33 cellular contexts compared by ENCODE assay signal in genomic region chr9:15381491-15381890, GRCh38. TPM values are rescaled to one million over a fixed set of nuclear protein-coding genes. Genes with fewer than 3 reads are reported as not detected.
DNase-seq lines count a peak whose midpoint lies in the region; ATAC-seq, FAIRE-seq and TF ChIP-seq lines count a peak whose summit lies in the region.
"Had no signal": no experiment of that assay in that cellular context is flagged by ENCODE, and none has a peak within 500 bp of the region (broad histone marks: within the 10 kb centered on the region; RNA-seq: fewer than 3 reads in every experiment).

No MANE protein-coding gene starts in this region.

- H3K79me2 ChIP-seq in HepG2 (ENCODE audit: insufficient read depth, low read length) (no peaks in the 10 kb centered on the region), K562 (ENCODE audit: control insufficient read depth, insufficient read depth, low read length) (no peaks in the 10 kb centered on the region), trophoblast cell (ENCODE audit: control insufficient read depth, insufficient read depth, low read length, poor library complexity) (no peaks in the 10 kb centered on the region)

- H2BK120ac ChIP-seq in trophoblast cell (ENCODE audit: insufficient read depth, low read length, poor library complexity) = no peak overlapping the region

- H4K20me1 ChIP-seq in HepG2 (ENCODE audit: insufficient read depth, low read length) (no peaks in the 10 kb centered on the region), K562 (replicated peaks; ENCODE audit: control insufficient read depth, insufficient read depth, low read length) (no peaks in the 10 kb centered on the region)
- H4K20me1 ChIP-seq: BLaER1; BLaER1 treated with 17β-estradiol and CSF1 and Interleukin-3, amounts not matched to agents 10 nM and 100 nM had no signal

- FAIRE-seq in HepG2 (lab: Jason Lieb, UNC) (no peak), K562 (lab: Jason Lieb, UNC) (no peak)
- FAIRE-seq: A204.1, A549, D721Med had no signal

- no peak overlapping the region for H2AK5ac ChIP-seq in trophoblast cell (ENCODE audit: low read length)

- CTCF ChIA-PET in HepG2 (lab: Yijun Ruan, JAX; ENCODE audit: low intra/inter-chr PET ratio, low total read pairs) (no interaction called here), K562 (lab: Yijun Ruan, JAX; ENCODE audit: low intra/inter-chr PET ratio) (no interaction called here)

- H3K23ac ChIP-seq in trophoblast cell (ENCODE audit: low read length) = no peak overlapping the region

- no peak overlapping the region for H3K4me3 ChIP-seq in HepG2 (replicated peaks in 1 of 3; ENCODE audit: insufficient read depth in 1 of 3, low read depth in 2 of 3, low read length in 3 of 3)
- H3K4me3 ChIP-seq in right lobe of liver = no peak overlapping the region
- H3K4me3 ChIP-seq in K562 = no peak overlapping the region
- H3K4me3 ChIP-seq in trophoblast cell (ENCODE audit: low read depth, low read length) = no peak overlapping the region
- H3K4me3 ChIP-seq: A549; BLaER1; BLaER1 treated with 17β-estradiol and CSF1 and Interleukin-3, amounts not matched to agents 10 nM and 100 nM had no signal

- no peaks in the 10 kb centered on the region for H3K79me1 ChIP-seq in trophoblast cell (ENCODE audit: low read length)

- H3K4me1 ChIP-seq in HepG2 (ENCODE audit: insufficient read depth, low read length) (no peaks in the 10 kb centered on the region), right lobe of liver (no peaks in the 10 kb centered on the region), K562 (replicated peaks in 1 of 2; ENCODE audit: control insufficient read depth in 2 of 2, insufficient read depth in 2 of 2, low read length in 2 of 2) (peaks cover under 1 to 3% of the 10 kb centered on the region in 2 experiments; a peak in 3 of 5 replicates), trophoblast cell (ENCODE audit: control insufficient read depth in 1 of 2, insufficient read depth in 2 of 2, low read length in 2 of 2) (no peaks in the 10 kb centered on the region)
- H3K4me1 ChIP-seq: A549; BE2C; BLaER1; BLaER1 treated with 17β-estradiol and CSF1 and Interleukin-3, amounts not matched to agents 10 nM and 100 nM; Caco-2 had no signal

- H3K36me3 ChIP-seq in HepG2 (replicated peaks in 1 of 2; ENCODE audit: control insufficient read depth in 1 of 2, insufficient read depth in 2 of 2, low read length in 2 of 2) = no peaks in the 10 kb centered on the region
- no peaks in the 10 kb centered on the region for H3K36me3 ChIP-seq in right lobe of liver
- H3K36me3 ChIP-seq in K562 (ENCODE audit: control insufficient read depth, insufficient read depth, low read length) = no peaks in the 10 kb centered on the region
- H3K36me3 ChIP-seq in trophoblast cell (ENCODE audit: control insufficient read depth in 1 of 2, insufficient read depth in 2 of 2, low read length in 2 of 2) = no peaks in the 10 kb centered on the region
- H3K36me3 ChIP-seq: BE2C; BLaER1; BLaER1 treated with 17β-estradiol and CSF1 and Interleukin-3, amounts not matched to agents 10 nM and 100 nM had no signal

- no peaks in the 10 kb centered on the region for H3K9me1 ChIP-seq in K562 (ENCODE audit: control insufficient read depth, insufficient read depth, low read length)

- no peak overlapping the region for H3K14ac ChIP-seq in trophoblast cell (ENCODE audit: low read length)

- no peak overlapping the region for H3K18ac ChIP-seq in trophoblast cell (ENCODE audit: low read length)

- TF ChIP-seq POLR2A in HepG2 (IDR thresholded peaks at IDR 0.05; ENCODE audit: insufficient read depth in 1 of 2, low read depth in 2 of 2, low read length in 2 of 2) (no peak), right lobe of liver (IDR thresholded peaks at IDR 0.05) (no peak), K562 (conservative IDR thresholded peaks at IDR 0.05) (no peak)

- no peak for TF ChIP-seq CTCF in HepG2 (CRISPR knock-in tag; IDR thresholded peaks at IDR 0.05)
- TF ChIP-seq CTCF in right lobe of liver (IDR thresholded peaks at IDR 0.05) = no peak
- no peak for TF ChIP-seq CTCF in K562 (IDR thresholded peaks at IDR 0.05 in 2 of 3, conservative IDR thresholded peaks at IDR 0.05 in 1 of 3; ENCODE audit: insufficient read depth in 2 of 3, low read depth in 1 of 3, low read length in 3 of 3)

- TF ChIP-seq EP300 in HepG2 (IDR thresholded peaks at IDR 0.05; ENCODE audit: low read depth in 2 of 2, low read length in 2 of 2) (no peak), HepG2 (CRISPR knock-in tag; IDR thresholded peaks at IDR 0.05; ENCODE audit: borderline replicate concordance) (no peak), K562 (IDR thresholded peaks at IDR 0.05; ENCODE audit: low read length) (no peak)

- in situ Hi-C loops in HepG2 (cut with HindIII; ENCODE audit: extremely low pct_ligation_motif_present, low pct_unique_long_range_greater_than_20kb) = no loop called here
- in situ Hi-C loops in K562 (cut with MboI) = no loop called here

- H3K27me3 ChIP-seq in HepG2 (ENCODE audit: control insufficient read depth in 1 of 2, insufficient read depth in 2 of 2, low read length in 2 of 2) (no peaks in the 10 kb centered on the region), right lobe of liver (no peaks in the 10 kb centered on the region), K562 (ENCODE audit: control insufficient read depth in 2 of 2, insufficient read depth in 2 of 2, low read length in 2 of 2) (no peaks in the 10 kb centered on the region), trophoblast cell (ENCODE audit: insufficient read depth, low read length) (no peaks in the 10 kb centered on the region)
- H3K27me3 ChIP-seq: BE2C; BLaER1; BLaER1 treated with 17β-estradiol and CSF1 and Interleukin-3, amounts not matched to agents 10 nM and 100 nM had no signal

- POLR2A ChIA-PET in HepG2 (lab: Yijun Ruan, JAX) = no interaction called here
- POLR2A ChIA-PET in K562 (lab: Yijun Ruan, JAX) = no interaction called here

- no peak overlapping the region for H2BK12ac ChIP-seq in trophoblast cell (ENCODE audit: low read length)

- peak overlapping the region; percentile 43 for H4K12ac ChIP-seq in trophoblast cell (ENCODE audit: low read depth, low read length)

- no peak overlapping the region for H4K8ac ChIP-seq in trophoblast cell (ENCODE audit: low read depth, low read length)

- BruUV-seq in HepG2 (replicated peaks; lab: Mats Ljungman, UMichigan) = no TSS peak
- BruUV-seq in K562 (replicated peaks; lab: Mats Ljungman, UMichigan) = no TSS peak

- H2BK5ac ChIP-seq in trophoblast cell (ENCODE audit: low read depth, low read length, poor library complexity) = no peak overlapping the region

- ATAC-seq in HepG2 = no peak
- no peak for ATAC-seq in right lobe of liver
- ATAC-seq in K562 = no peak
- no peak for ATAC-seq in HG02885 (IDR thresholded peaks at IDR 0.05; ENCODE audit: poor library complexity, unreplicated experiment)
- ATAC-seq: A549; CD8-positive, alpha-beta T cell had no signal

- TF ChIP-seq RAD21 in HepG2 (CRISPR knock-in tag; IDR thresholded peaks at IDR 0.05) (no peak), K562 (CRISPR knock-in tag; conservative IDR thresholded peaks at IDR 0.05 in 1 of 2, IDR thresholded peaks at IDR 0.05 in 1 of 2) (no peak)

- DNase-seq in HepG2 (ENCODE audit: low spot score) (no peak), right lobe of liver (no peak), K562 (ENCODE audit: extremely low read depth in 1 of 4, low spot score in 3 of 4) (no peak), trophoblast cell (no peak), NOMO-1 treated with DMSO at 0.1 percent for 48 hours (lab: John Stamatoyannopoulos, UW; ENCODE audit: unreplicated experiment) (no peak)
- DNase-seq: 8988T; ACHN; AML-193; BE2C; C1 segment of cervical spinal cord; Caco-2; Calu3; CD4-positive, alpha-beta memory T cell; CD4-positive, alpha-beta T cell; CD4-positive, CD25-positive, alpha-beta regulatory T cell; CD8-positive, alpha-beta memory T cell; CD8-positive, alpha-beta T cell; COR-L47; DMS 273 treated with DMSO at 0.1 percent for 48 hours; DMS153; DMS53; DMS79; DMS79 treated with DMSO at 0.1 percent for 48 hours; DND-41; EL had no signal

- no peak overlapping the region for H3K9ac ChIP-seq in HepG2 (ENCODE audit: insufficient read depth, low read depth, low read length)
- no peak overlapping the region for H3K9ac ChIP-seq in K562 (ENCODE audit: insufficient read depth in 1 of 2, low read depth in 2 of 2, low read length in 2 of 2)
- H3K9ac ChIP-seq in trophoblast cell (ENCODE audit: low read length) = no peak overlapping the region
- H3K9ac ChIP-seq: BLaER1; BLaER1 treated with 17β-estradiol and CSF1 and Interleukin-3, amounts not matched to agents 10 nM and 100 nM had no signal

- no peak overlapping the region for H3K4ac ChIP-seq in trophoblast cell (ENCODE audit: low read depth, low read length)

- H4K91ac ChIP-seq in trophoblast cell (ENCODE audit: low read depth, low read length) = no peak overlapping the region

- 100% methylated on average over 1 of the region's 1 CpG for WGBS in HepG2 (ENCODE audit: low lambda C conversion rate)
- WGBS in right lobe of liver (ENCODE audit: insufficient coverage, low coverage, low lambda C conversion rate, missing lambda C conversion rate) = no CpG with 5 or more reads among the region's 1 CpG
- WGBS in K562 (ENCODE audit: insufficient coverage, low coverage, missing lambda C conversion rate) = 60% methylated on average over 1 of the region's 1 CpG
- no CpG with 5 or more reads among the region's 1 CpG for WGBS in trophoblast cell (ENCODE audit: extremely low coverage, insufficient coverage, insufficient read length)

- H3K4me2 ChIP-seq in HepG2 (ENCODE audit: low read depth, low read length) = no peak overlapping the region
- H3K4me2 ChIP-seq in K562 (ENCODE audit: insufficient read depth, low read length) = no peak overlapping the region
- H3K4me2 ChIP-seq in trophoblast cell (ENCODE audit: low read length) = no peak overlapping the region
- H3K4me2 ChIP-seq: A549; BLaER1; BLaER1 treated with 17β-estradiol and CSF1 and Interleukin-3, amounts not matched to agents 10 nM and 100 nM had no signal

- H3K9me3 ChIP-seq in HepG2 (ENCODE audit: low read length) (no peaks in the 10 kb centered on the region), right lobe of liver (no peaks in the 10 kb centered on the region), K562 (replicated peaks; ENCODE audit: control insufficient read depth, insufficient read depth, low read depth, low read length) (no peaks in the 10 kb centered on the region), trophoblast cell (ENCODE audit: insufficient read depth, low read depth, low read length) (no peaks in the 10 kb centered on the region)
- H3K9me3 ChIP-seq: A549, BE2C, BLaER1, Caco-2 had no signal

- intact Hi-C loops in HepG2 (cut with micrococcal nuclease; ENCODE audit: unreplicated experiment) (no loop called here), right lobe of liver (cut with DNase I) (no loop called here), K562 (cut with micrococcal nuclease) (no loop called here)

- H3K27ac ChIP-seq in HepG2 (ENCODE audit: extremely low read length, insufficient read depth, low read length) = no peak overlapping the region
- no peak overlapping the region for H3K27ac ChIP-seq in right lobe of liver
- H3K27ac ChIP-seq in K562 (ENCODE audit: extremely low read depth, low read depth, low read length) = no peak overlapping the region
- no peak overlapping the region for H3K27ac ChIP-seq in trophoblast cell (ENCODE audit: low read depth, low read length)
- H3K27ac ChIP-seq: 22Rv1; A549; BLaER1; BLaER1 treated with 17β-estradiol and CSF1 and Interleukin-3, amounts not matched to agents 10 nM and 100 nM; C4-2B had no signal

- H2AFZ ChIP-seq in HepG2 (ENCODE audit: low read length) = no peak overlapping the region
- no peak overlapping the region for H2AFZ ChIP-seq in K562 (ENCODE audit: low read depth, low read length)
- H2AFZ ChIP-seq in trophoblast cell (ENCODE audit: insufficient read depth, low read length, poor library complexity) = no peak overlapping the region

RNA-seq across cellular contexts. Expression of gene SNAPC3, which starts 41.2 kb away (rescaled TPM):
- 25.5 and 25.6 TPM in 2 replicates for total RNA-seq in HepG2 (2016; rRNA removed; fragmentation: Illumina TruSeq; extraction: Trizol)
- 3.6 and 4.5 TPM in 2 replicates for total RNA-seq in HepG2 (2016; cell fraction: cytosol; rRNA removed; fragmentation: Illumina TruSeq; extraction: Trizol; ENCODE audit: low read depth)
- 24.0 and 25.0 TPM in 2 replicates for total RNA-seq in HepG2 (2016; cell fraction: insoluble cytoplasmic fraction; rRNA removed; fragmentation: Illumina TruSeq; extraction: Trizol)
- 8.1 and 9.1 TPM in 2 replicates for total RNA-seq in HepG2 (2016; cell fraction: membrane; rRNA removed; fragmentation: Illumina TruSeq; extraction: Trizol)
- total RNA-seq in HepG2 (2016; cell fraction: nucleus; rRNA removed; fragmentation: Illumina TruSeq; extraction: Trizol) = 39.1 TPM in 2 replicates
- 20.8 and 26.0 TPM in 2 replicates for polyA plus RNA-seq in HepG2 (2011; rRNA removed)
- 11.3 and 14.4 TPM in 2 replicates for polyA plus RNA-seq in HepG2 (2011; cell fraction: cytosol; rRNA removed)
- polyA plus RNA-seq in HepG2 (2011; cell fraction: nucleus; rRNA removed) = 28.8 and 32.5 TPM in 2 replicates
- 17.5 and 20.8 TPM in 2 replicates for polyA plus RNA-seq in HepG2 (2012)
- polyA plus RNA-seq in HepG2 (2016; cell fraction: cytosol; fragmentation: Illumina TruSeq; extraction: Trizol; ENCODE audit: low read depth) = 2.1 and 2.3 TPM in 2 replicates
- 25.8 and 27.1 TPM in 2 replicates for polyA plus RNA-seq in HepG2 (2016; cell fraction: insoluble cytoplasmic fraction; fragmentation: Illumina TruSeq; extraction: Trizol; ENCODE audit: low read depth)
- 4.4 and 4.9 TPM in 2 replicates for polyA plus RNA-seq in HepG2 (2016; cell fraction: membrane; fragmentation: Illumina TruSeq; extraction: Trizol; ENCODE audit: low read depth)
- 32.4 and 33.8 TPM in 2 replicates for polyA plus RNA-seq in HepG2 (2016; cell fraction: nucleus; fragmentation: Illumina TruSeq; extraction: Trizol; ENCODE audit: insufficient read depth, low read depth)
- polyA minus RNA-seq in HepG2 (2011; rRNA and poly(A)+ RNA removed; ENCODE audit: low replicate concordance) = 8.8 and 12.1 TPM in 2 replicates
- 14.5 and 18.6 TPM in 2 replicates for polyA minus RNA-seq in HepG2 (2011; cell fraction: cytosol; rRNA and poly(A)+ RNA removed)
- polyA minus RNA-seq in HepG2 (2011; cell fraction: nucleus; rRNA and poly(A)+ RNA removed) = 72.5 and 83.2 TPM in 2 replicates
- 10 to 100 TPM in 5 of 6 experiments, 1 to 10 TPM in 1; 9.6 to 13.5 (median 13.3) TPM for total RNA-seq in right lobe of liver
- total RNA-seq in K562 (2011; cell fraction: chromatin; rRNA removed; ENCODE audit: low replicate concordance) = 30.6 and 85.4 TPM in 2 replicates
- 16.7 and 19.3 TPM in 2 replicates for total RNA-seq in K562 (2011; cell fraction: nucleolus; rRNA removed)
- 31.8 and 43.8 TPM in 2 replicates for total RNA-seq in K562 (2011; cell fraction: nucleoplasm; rRNA removed)
- total RNA-seq in K562 (2014; rRNA removed) = 20.4 and 21.9 TPM in 2 replicates
- 19.3 and 20.5 TPM in 2 replicates for total RNA-seq in K562 (2014; rRNA removed; fragmentation: Illumina TruSeq; extraction: Trizol)
- 19.8 and 19.9 TPM in 2 replicates for total RNA-seq in K562 (2015; rRNA removed; fragmentation: Illumina TruSeq; extraction: Trizol)
- total RNA-seq in K562 (2021) = 13.4 and 16.0 TPM in 2 replicates
- 34.2 and 38.9 TPM in 2 replicates for polyA plus RNA-seq in K562 (2011; rRNA removed)
- polyA plus RNA-seq in K562 (2011; cell fraction: cytosol; rRNA removed) = 8.8 and 18.8 TPM in 2 replicates
- polyA plus RNA-seq in K562 (2011; cell fraction: nucleus; rRNA removed) = 23.9 and 32.3 TPM in 2 replicates
- polyA plus RNA-seq in K562 (2012) = 13.3 and 16.8 TPM in 2 replicates
- 16.9 and 23.9 TPM in 2 replicates for polyA plus RNA-seq in K562 (2014; fragmentation: Illumina TruSeq; extraction: Trizol)
- 1 to 10 TPM; 2.3 to 3.4 TPM for polyA plus RNA-seq in K562 (2014; fragmentation: Nextera tagmentation; extraction: Ambion mirVana)
- 17.6 and 21.4 TPM in 2 replicates for polyA plus RNA-seq in K562 (2014; rRNA removed)
- polyA minus RNA-seq in K562 (2011; rRNA and poly(A)+ RNA removed) = 36.4 and 41.7 TPM in 2 replicates
- polyA minus RNA-seq in K562 (2011; cell fraction: cytosol; rRNA and poly(A)+ RNA removed) = 14.5 and 15.0 TPM in 2 replicates
- 18.2 and 34.2 TPM in 2 replicates for polyA minus RNA-seq in K562 (2011; cell fraction: nucleus; rRNA and poly(A)+ RNA removed)
- polyA plus RNA-seq in trophoblast cell (2013) = 25.1 and 25.6 TPM in 2 replicates

Comparison
In these comparisons a context has a peak if more than half of its experiments do, and no peak if none do; other contexts are left out.
1. Of the 241 proteins assayed by ChIP-seq in both HepG2 and K562: peak only in HepG2: none; only in K562: CHD4; in both: none; in neither: 239; mixed calls (peak in some experiments, not most) for 1.